ENCODE assay signal across 9 cellular contexts in the genomic region with DNA sequence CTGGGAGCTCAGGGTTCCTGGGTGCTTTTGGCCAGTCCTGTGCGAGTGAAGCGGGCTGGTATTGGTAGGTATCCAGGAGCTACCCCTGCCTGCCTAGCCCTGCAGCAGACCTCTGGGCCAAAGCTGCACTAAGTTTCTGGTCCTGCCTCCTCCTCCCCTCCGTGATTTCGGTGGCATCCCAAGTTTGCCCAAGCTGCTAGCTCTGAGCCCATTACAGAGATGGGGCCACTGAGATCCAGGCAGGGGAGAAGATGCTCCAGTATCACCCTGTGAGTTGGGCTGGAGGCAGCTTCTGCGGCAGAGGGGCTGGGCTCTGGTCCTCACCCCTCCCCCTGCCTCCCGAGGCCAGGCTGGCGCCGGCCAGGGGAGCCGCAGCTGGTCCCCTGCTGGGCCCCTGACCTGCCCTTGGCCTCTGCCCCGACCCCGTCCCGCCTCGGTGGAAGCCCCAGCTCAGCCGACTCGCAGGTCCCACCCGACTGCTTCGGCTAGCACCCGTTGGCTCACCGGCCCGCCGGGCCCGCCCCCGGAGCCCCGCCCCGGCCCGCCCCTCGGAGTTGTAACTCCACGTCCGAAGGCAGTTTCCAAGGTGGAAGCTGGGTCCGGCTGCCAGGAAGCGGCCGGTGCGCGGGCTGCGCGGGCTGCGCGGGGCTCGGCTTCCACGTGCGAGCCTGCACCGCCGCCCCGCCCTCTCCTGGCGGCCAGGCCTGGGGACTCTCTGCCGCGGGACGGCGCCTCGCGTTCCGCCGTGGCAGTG. TPM values are rescaled to one million over a fixed set of nuclear protein-coding genes. Genes with fewer than 3 reads are reported as not detected.
DNase-seq lines count a peak whose midpoint lies in the region; ATAC-seq, FAIRE-seq and TF ChIP-seq lines count a peak whose summit lies in the region.
"Had no signal": no experiment of that assay in that cellular context is flagged by ENCODE, and none has a peak within 500 bp of the region (broad histone marks: within the 10 kb centered on the region; RNA-seq: fewer than 3 reads in every experiment).

A gene with protein sequence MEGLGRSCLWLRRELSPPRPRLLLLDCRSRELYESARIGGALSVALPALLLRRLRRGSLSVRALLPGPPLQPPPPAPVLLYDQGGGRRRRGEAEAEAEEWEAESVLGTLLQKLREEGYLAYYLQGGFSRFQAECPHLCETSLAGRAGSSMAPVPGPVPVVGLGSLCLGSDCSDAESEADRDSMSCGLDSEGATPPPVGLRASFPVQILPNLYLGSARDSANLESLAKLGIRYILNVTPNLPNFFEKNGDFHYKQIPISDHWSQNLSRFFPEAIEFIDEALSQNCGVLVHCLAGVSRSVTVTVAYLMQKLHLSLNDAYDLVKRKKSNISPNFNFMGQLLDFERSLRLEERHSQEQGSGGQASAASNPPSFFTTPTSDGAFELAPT (plus strand): TSS at position 584 of the 754 bp plus-strand sequence. CDS start 751 bp downstream, outside the sequence.

- H3K4me3 ChIP-seq in BE2C (ENCODE audit: low read depth, low read length), result no peak within 1 kb of the TSS
- peak within 1 kb of the TSS; percentile 27 to 48 for H3K4me3 ChIP-seq in HCT116 (replicated peaks in 1 of 2; ENCODE audit: low read depth in 1 of 2, low read length in 2 of 2)
- H3K4me3 ChIP-seq in astrocyte (ENCODE audit: insufficient read depth, low read depth, low read length), result no peak within 1 kb of the TSS
- H3K4me3 ChIP-seq in lower lobe of right lung, result peak within 1 kb of the TSS; percentile 23
- no peak within 1 kb of the TSS for H3K4me3 ChIP-seq in MM.1S (ENCODE audit: low read length)

- no TSS peak for BruUV-seq in HCT116 (replicated peaks; lab: Mats Ljungman, UMichigan)

- H3K79me2 ChIP-seq in HCT116 (ENCODE audit: insufficient read depth, low read length) (no peaks in the 10 kb centered on the region), astrocyte (ENCODE audit: insufficient read depth, low read length) (no peaks in the 10 kb centered on the region), MM.1S (ENCODE audit: low read length) (no peaks in the 10 kb centered on the region)

- POLR2A ChIA-PET in HCT116 (lab: Charles Lee), result no interaction called here

- H3K4me2 ChIP-seq in HCT116 (ENCODE audit: low read length) (peak within 1 kb of the TSS; percentile 67), astrocyte (ENCODE audit: low read length) (peak within 1 kb of the TSS; percentile 46), MM.1S (ENCODE audit: low read depth, low read length) (no peak within 1 kb of the TSS)

- H4K20me1 ChIP-seq in HCT116 (ENCODE audit: insufficient read depth), result no peaks in the 10 kb centered on the region
- no peaks in the 10 kb centered on the region for H4K20me1 ChIP-seq in astrocyte (ENCODE audit: insufficient read depth, low read length)
- no peaks in the 10 kb centered on the region for H4K20me1 ChIP-seq in MM.1S (ENCODE audit: insufficient read depth, low read length)

- DNase-seq in BE2C (peak; percentile 52), HCT116 (ENCODE audit: low read depth, low spot score) (no peak), astrocyte (ENCODE audit: low read depth) (no peak), lower lobe of right lung (peak; percentile 40), NCI-H2081 treated with DMSO at 0.1 percent for 48 hours (lab: John Stamatoyannopoulos, UW) (no peak), NCI-H345 (lab: John Stamatoyannopoulos, UW) (no peak), MM.1S (no peak)

- H3K4me3 Mint-ChIP-seq in astrocyte (ENCODE audit: unreplicated experiment), result no peak within 1 kb of the TSS

- H3K27me3 ChIP-seq in BE2C (peaks cover 40% of the 10 kb centered on the region), HCT116 (ENCODE audit: insufficient read depth, low read length) (no peaks in the 10 kb centered on the region), astrocyte (ENCODE audit: insufficient read depth, low read length) (peaks cover 23% of the 10 kb centered on the region), lower lobe of right lung (ENCODE audit: low read depth) (peaks cover 58% of the 10 kb centered on the region), MM.1S (replicated peaks; ENCODE audit: insufficient read depth, low read length) (peaks cover 56% of the 10 kb centered on the region)

- no peak within 1 kb of the TSS for H3K27ac ChIP-seq in HCT116 (ENCODE audit: low read depth, low read length)
- H3K27ac ChIP-seq in astrocyte (ENCODE audit: low read depth, low read length), result no peak within 1 kb of the TSS
- no peak within 1 kb of the TSS for H3K27ac ChIP-seq in lower lobe of right lung
- no peak within 1 kb of the TSS for H3K27ac ChIP-seq in MM.1S (ENCODE audit: low read length)

- no peak within 1 kb of the TSS for H3K27ac Mint-ChIP-seq in astrocyte (ENCODE audit: unreplicated experiment)

- no peaks in the 10 kb centered on the region for H3K36me3 Mint-ChIP-seq in astrocyte (ENCODE audit: low read depth, unreplicated experiment)

- H3K9me2 ChIP-seq in HCT116 (ENCODE audit: insufficient read depth) (no peaks in the 10 kb centered on the region), MM.1S (replicated peaks; ENCODE audit: insufficient read depth, low read length) (no peaks in the 10 kb centered on the region)

- H3K4me1 Mint-ChIP-seq in astrocyte (ENCODE audit: low read depth, unreplicated experiment), result no peaks in the 10 kb centered on the region

- H2AFZ ChIP-seq in HCT116 (ENCODE audit: low read depth, low read length, poor library complexity, severe bottlenecking), result no peak within 1 kb of the TSS
- no peak within 1 kb of the TSS for H2AFZ ChIP-seq in astrocyte (ENCODE audit: low read depth, low read length)
- H2AFZ ChIP-seq in MM.1S (ENCODE audit: low read length), result no peak within 1 kb of the TSS

- H3K9me3 Mint-ChIP-seq in astrocyte (ENCODE audit: unreplicated experiment), result no peaks in the 10 kb centered on the region

- peaks cover 30% of the 10 kb centered on the region for H3K27me3 Mint-ChIP-seq in astrocyte (ENCODE audit: low read depth, unreplicated experiment)

- no peak for TF ChIP-seq RAD21 in HCT116 (IDR thresholded peaks at IDR 0.05; ENCODE audit: low read depth)

- RAD21 ChIA-PET in HCT116 (lab: Charles Lee; ENCODE audit: low non-redundant PET in 1 of 2, low total read pairs in 2 of 2, uncharacterized antibody in 2 of 2, unreplicated experiment in 2 of 2), result no interaction called here

- no peaks in the 10 kb centered on the region for H3F3A ChIP-seq in MM.1S (ENCODE audit: insufficient read depth, low read length)

- intact Hi-C loops in HCT116 (cut with micrococcal nuclease) (no loop called here), lower lobe of right lung (cut with DNase I) (no loop called here)

- TF ChIP-seq CTCF in BE2C (IDR thresholded peaks at IDR 0.05; ENCODE audit: low read depth, low read length), result no peak
- no peak for TF ChIP-seq CTCF in HCT116 (IDR thresholded peaks at IDR 0.05 in 2 of 3, conservative IDR thresholded peaks at IDR 0.05 in 1 of 3; ENCODE audit: borderline replicate concordance in 1 of 3, insufficient read depth in 1 of 3, low read depth in 2 of 3, low read length in 2 of 3)
- no peak for TF ChIP-seq CTCF in astrocyte (IDR thresholded peaks at IDR 0.05; ENCODE audit: insufficient read depth, low read depth, low read length)
- no peak for TF ChIP-seq CTCF in lower lobe of right lung (IDR thresholded peaks at IDR 0.05)
- no peak for TF ChIP-seq CTCF in MM.1S (IDR thresholded peaks at IDR 0.05; ENCODE audit: low read length)

- TF ChIP-seq POLR2A in HCT116 (IDR thresholded peaks at IDR 0.05; ENCODE audit: borderline replicate concordance, extremely low read depth, insufficient read depth, insufficient read length), result no peak

- no peaks in the 10 kb centered on the region for H3K36me3 ChIP-seq in BE2C
- no peaks in the 10 kb centered on the region for H3K36me3 ChIP-seq in HCT116 (ENCODE audit: control insufficient read depth in 1 of 2, insufficient read depth in 2 of 2, low read length in 2 of 2)
- H3K36me3 ChIP-seq in astrocyte (ENCODE audit: insufficient read depth, low read length), result no peaks in the 10 kb centered on the region
- H3K36me3 ChIP-seq in lower lobe of right lung, result no peaks in the 10 kb centered on the region
- no peaks in the 10 kb centered on the region for H3K36me3 ChIP-seq in MM.1S (replicated peaks; ENCODE audit: insufficient read depth, low read length)

- no peaks in the 10 kb centered on the region for H3K9me3 ChIP-seq in BE2C
- H3K9me3 ChIP-seq in HCT116 (ENCODE audit: control insufficient read depth in 1 of 2, insufficient read depth in 1 of 2, low read depth in 1 of 2, low read length in 2 of 2), result no peaks in the 10 kb centered on the region
- H3K9me3 ChIP-seq in astrocyte (ENCODE audit: insufficient read depth, low read depth, low read length), result no peaks in the 10 kb centered on the region
- no peaks in the 10 kb centered on the region for H3K9me3 ChIP-seq in lower lobe of right lung
- H3K9me3 ChIP-seq in MM.1S (replicated peaks; ENCODE audit: insufficient read depth, low read length), result no peaks in the 10 kb centered on the region

- FAIRE-seq in astrocyte (lab: Jason Lieb, UNC), result no peak
- FAIRE-seq: GM19239 had no signal

- peak; percentile 69 for ATAC-seq in HCT116
- peak; percentile 40 to 52 for ATAC-seq in lower lobe of right lung
- ATAC-seq in HG02623 (IDR thresholded peaks at IDR 0.05; ENCODE audit: unreplicated experiment), result no peak

- peak within 1 kb of the TSS; percentile 33; the same call in 1 of the 2 replicates for H3K9ac ChIP-seq in HCT116 (ENCODE audit: low read length)
- H3K9ac ChIP-seq in astrocyte (ENCODE audit: low read length), result no peak within 1 kb of the TSS
- H3K9ac ChIP-seq in MM.1S (ENCODE audit: low read length), result no peak within 1 kb of the TSS

- H3K4me1 ChIP-seq in BE2C (no peaks in the 10 kb centered on the region), HCT116 (ENCODE audit: control insufficient read depth in 1 of 2, insufficient read depth in 2 of 2, low read length in 2 of 2) (peaks cover 3 to 21% of the 10 kb centered on the region in 2 experiments; a peak in 2 of 4 replicates), astrocyte (ENCODE audit: insufficient read depth, low read length) (peaks cover under 1% of the 10 kb centered on the region), lower lobe of right lung (no peaks in the 10 kb centered on the region), MM.1S (ENCODE audit: low read length) (no peaks in the 10 kb centered on the region)

- CTCF ChIA-PET in HCT116 (lab: Charles Lee), result interaction anchor here (0.6 to 1.5 kb wide), 5 partner anchors 9 to 107 kb away, joined by 3 to 5 read pairs (median 3); no protein-coding TSS in a partner anchor

TF ChIP-seq in HCT116, 20 proteins besides CTCF, POLR2A, EP300 and RAD21 (continues in another document):
- no peak for TF ChIP-seq JUND (IDR thresholded peaks at IDR 0.05)
- TF ChIP-seq, protein P1, sequence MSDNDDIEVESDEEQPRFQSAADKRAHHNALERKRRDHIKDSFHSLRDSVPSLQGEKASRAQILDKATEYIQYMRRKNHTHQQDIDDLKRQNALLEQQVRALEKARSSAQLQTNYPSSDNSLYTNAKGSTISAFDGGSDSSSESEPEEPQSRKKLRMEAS (IDR thresholded peaks at IDR 0.05), result no peak
- TF ChIP-seq CEBPB (IDR thresholded peaks at IDR 0.05; ENCODE audit: low read depth), result no peak
- 0 out of 2 replicates have a peak, but pooled peaks have one; percentile 30 for TF ChIP-seq ZFX (IDR thresholded peaks at IDR 0.05)
- no peak for TF ChIP-seq ELF1 (IDR thresholded peaks at IDR 0.05; ENCODE audit: borderline replicate concordance, low read depth)

RNA-seq across cellular contexts. Expression of the gene that starts here (rescaled TPM):
- polyA plus RNA-seq in BE2C (2012; ENCODE audit: insufficient read depth, insufficient read length, low read depth), result 1.4 TPM
- 14.2 TPM for total RNA-seq in HCT116 (2021; ENCODE audit: unreplicated experiment)
- polyA plus RNA-seq in HCT116 (2012), result 10.5 and 10.6 TPM in 2 replicates
- total RNA-seq in astrocyte, result 0.20 and 0.36 TPM in 2 replicates
- total RNA-seq in lower lobe of right lung, result not detected

Comparison
In these comparisons a context has a peak if more than half of its experiments do, and no peak if none do; other contexts are left out.
1. RNA of the gene that starts here (total RNA-seq): 14.2 TPM in HCT116 (single experiment); 0.20 to 0.36 TPM in astrocyte and not detected in lower lobe of right lung (single experiment); every median in the first group is over 10 times any median in the second.
2. Peak in DNase-seq, ATAC-seq and H3K4me3 ChIP-seq in lower lobe of right lung; RNA of the gene not detected or under 1 TPM.
3. H3K4me3 ChIP-seq: peak in HCT116 (2 of 2); none in BE2C (single experiment), astrocyte (single experiment) and MM.1S (single experiment).